In the genomic region with DNA sequence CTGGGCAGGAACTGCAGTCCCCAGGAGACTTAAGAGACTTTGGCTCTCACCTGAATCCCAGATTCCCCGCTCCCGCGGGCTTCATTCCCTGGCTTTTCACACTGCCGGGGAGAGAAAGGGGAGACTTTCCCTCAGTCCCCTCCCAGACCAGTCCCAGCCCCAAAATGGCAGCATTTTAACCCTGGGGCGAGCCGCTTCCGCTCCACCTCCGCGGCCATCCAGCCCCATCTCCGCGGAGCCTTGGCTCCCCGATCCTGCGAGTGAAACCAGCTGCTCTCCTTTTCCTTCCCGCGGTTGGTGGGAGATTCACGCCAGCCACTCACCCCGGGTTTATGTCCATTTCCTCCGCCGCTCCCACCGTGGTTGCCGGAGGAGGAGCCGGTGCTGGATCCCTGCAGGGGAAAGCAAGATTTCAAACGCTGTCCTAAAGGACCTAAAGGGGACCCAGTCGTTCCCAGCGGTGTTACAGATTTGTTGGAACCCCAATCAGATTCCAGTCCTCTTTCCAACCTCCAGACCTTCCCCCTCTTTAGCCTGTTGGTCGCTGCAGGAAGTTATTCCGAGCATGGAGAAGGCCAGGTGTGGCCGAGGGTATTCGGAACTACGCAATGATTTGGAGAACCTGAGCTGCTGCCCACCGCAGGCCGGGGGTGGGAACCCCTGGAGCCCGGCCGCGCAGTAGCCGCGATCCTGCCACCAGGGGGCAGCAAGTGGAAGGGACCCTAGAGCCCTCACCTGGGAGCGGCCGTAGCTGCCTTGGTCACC, we compare ENCODE assay signal across 8 cellular contexts. TPM values are rescaled to one million over a fixed set of nuclear protein-coding genes. Genes with fewer than 3 reads are reported as not detected.
A peak's percentile ranks its signal among the peaks of the same experiment; 100 is the strongest.
DNase-seq lines count a peak whose midpoint lies in the region; ATAC-seq and TF ChIP-seq lines count a peak whose summit lies in the region.

No MANE protein-coding gene starts in this region.

- no peaks in the 10 kb centered on the region for H3K36me3 ChIP-seq in CD4-positive, alpha-beta memory T cell (ENCODE audit: insufficient read depth, low read length)
- no peaks in the 10 kb centered on the region for H3K36me3 ChIP-seq in muscle layer of colon (ENCODE audit: insufficient read depth, low read length)

- intact Hi-C loops in CD4-positive, alpha-beta memory T cell (cut with micrococcal nuclease) = loop anchor here (1.0 kb wide), 3 partner anchors 15 to 207 kb away; no protein-coding TSS in a partner anchor

- no peak overlapping the region for H3K9ac ChIP-seq in muscle layer of colon (ENCODE audit: low read length)

- CTCF ChIA-PET in CD4-positive, alpha-beta memory T cell (lab: Charles Lee; ENCODE audit: partially characterized antibody) = interaction anchor here (0.6 to 1.8 kb wide), 26 partner anchors 9 to 443 kb away, joined by 3 to 10 read pairs (median 3); partner anchors contain the start of genes GAPDHS and HSPB6

- H3K27ac ChIP-seq in CD4-positive, alpha-beta memory T cell (ENCODE audit: low read depth, low read length) = no peak overlapping the region
- H3K27ac ChIP-seq in muscle layer of colon (ENCODE audit: low read depth, low read length) = no peak overlapping the region

- ATAC-seq in HG03571 (IDR thresholded peaks at IDR 0.05; ENCODE audit: unreplicated experiment) = no peak

- TF ChIP-seq CTCF in HFF-Myc (IDR thresholded peaks at IDR 0.05; ENCODE audit: low read depth, low read length, missing control alignments) = peak; percentile 94

- peak overlapping the region; percentile 22 to 49 for H3K4me3 ChIP-seq in CD4-positive, alpha-beta memory T cell (ENCODE audit: low read length in 2 of 2)
- H3K4me3 ChIP-seq in HFF-Myc (replicated peaks; ENCODE audit: low read depth, low read length) (0 out of 2 replicates have a peak overlapping the region, but pooled peaks have one; percentile 13), muscle layer of colon (ENCODE audit: low read depth in 1 of 2, low read length in 2 of 2) (peak overlapping the region; percentile 30 to 52)

- no peaks in the 10 kb centered on the region for H3K36me3 Mint-ChIP-seq in CD4-positive, alpha-beta memory T cell

- peaks cover 23 to 24% of the 10 kb centered on the region in 2 donors for H3K27me3 Mint-ChIP-seq in CD4-positive, alpha-beta memory T cell

- H3K4me1 Mint-ChIP-seq in CD4-positive, alpha-beta memory T cell = peaks cover 10 to 18% (median 13%) of the 10 kb centered on the region in 4 donors

- H3K9me3 Mint-ChIP-seq in CD4-positive, alpha-beta memory T cell = no peaks in the 10 kb centered on the region

- POLR2A ChIA-PET in CD4-positive, alpha-beta memory T cell (lab: Charles Lee; ENCODE audit: partially characterized antibody) = interaction anchor here (0.9 to 1.4 kb wide), 4 partner anchors 15 to 369 kb away, joined by 3 to 4 read pairs (median 3); no protein-coding TSS in a partner anchor

- TF ChIP-seq POLR2A in erythroblast (IDR thresholded peaks at IDR 0.05; ENCODE audit: low read length) = no peak

- peak overlapping the region in 4 of 7 donors; percentile 21 to 74 (median 57) for H3K27ac Mint-ChIP-seq in CD4-positive, alpha-beta memory T cell

- H3K4me1 ChIP-seq in CD4-positive, alpha-beta memory T cell (ENCODE audit: insufficient read depth, low read length) = peaks cover 19% of the 10 kb centered on the region
- no peaks in the 10 kb centered on the region for H3K4me1 ChIP-seq in muscle layer of colon (ENCODE audit: insufficient read depth, low read length)

- no peaks in the 10 kb centered on the region for H3K9me3 ChIP-seq in CD4-positive, alpha-beta memory T cell (ENCODE audit: control insufficient read depth in 1 of 2, low read length in 2 of 2)
- H3K9me3 ChIP-seq in muscle layer of colon (ENCODE audit: low read length) = no peaks in the 10 kb centered on the region

- peak overlapping the region; percentile 57 to 84 (median 80) for H3K4me3 Mint-ChIP-seq in CD4-positive, alpha-beta memory T cell

- peak; percentile 50 to 66 (median 56) for DNase-seq in CD4-positive, alpha-beta memory T cell
- DNase-seq in HFF-Myc (ENCODE audit: extremely low read depth, low read depth) = no peak
- DNase-seq in NCI-H69 (lab: John Stamatoyannopoulos, UW) = peak; percentile 82
- DNase-seq in activated T-cell treated with anti-CD3 and anti-CD28 coated beads for 1 hour (ENCODE audit: low read depth) = peak; percentile 73
- DNase-seq in erythroblast (lab: John Stamatoyannopoulos, UW) = peak; percentile 40 to 74
- DNase-seq in stimulated activated CD8-positive, alpha-beta memory T cell treated with anti-CD3 and anti-CD28 coated beads, Interleukin-7, amount 100 ng/mL, for 1 hour (ENCODE audit: low read depth in 2 of 2) = peak; percentile 47 to 65

- no peaks in the 10 kb centered on the region for H3K27me3 ChIP-seq in CD4-positive, alpha-beta memory T cell (ENCODE audit: insufficient read depth, low read length)
- peaks cover 18 to 47% of the 10 kb centered on the region in 2 donors for H3K27me3 ChIP-seq in muscle layer of colon (ENCODE audit: control insufficient read depth in 1 of 2, insufficient read depth in 2 of 2, low read length in 2 of 2)

RNA-seq across cellular contexts. Expression of gene DMKN, which starts 3.4 kb away (rescaled TPM):
- total RNA-seq in CD4-positive, alpha-beta memory T cell = 1 to 10 TPM in 1 of 2 experiments, under 1 TPM in 1; 0.97 to 1.4 TPM
- under 1 TPM in 1 of 2 donors, not detected in 1; 0.89 TPM for polyA plus RNA-seq in CD4-positive, alpha-beta memory T cell

RNA-seq across cellular contexts. Expression of gene SBSN, which starts 18.1 kb away (rescaled TPM):
- not detected for total RNA-seq in CD4-positive, alpha-beta memory T cell
- not detected for polyA plus RNA-seq in CD4-positive, alpha-beta memory T cell

RNA-seq across cellular contexts. Expression of gene KRTDAP, which starts 19.8 kb away (rescaled TPM):
- total RNA-seq in CD4-positive, alpha-beta memory T cell = not detected
- not detected for polyA plus RNA-seq in CD4-positive, alpha-beta memory T cell

RNA-seq across cellular contexts. Expression of gene GAPDHS, which starts 23.2 kb away (rescaled TPM):
- total RNA-seq in CD4-positive, alpha-beta memory T cell = not detected
- polyA plus RNA-seq in CD4-positive, alpha-beta memory T cell = not detected

RNA-seq across cellular contexts. Expression of gene TMEM147, which starts 35.4 kb away (rescaled TPM):
- total RNA-seq in CD4-positive, alpha-beta memory T cell = 10 to 100 TPM; 41.3 to 41.9 TPM
- polyA plus RNA-seq in CD4-positive, alpha-beta memory T cell = 100 to 1,000 TPM; 160 to 189 TPM
